In the genomic region with DNA sequence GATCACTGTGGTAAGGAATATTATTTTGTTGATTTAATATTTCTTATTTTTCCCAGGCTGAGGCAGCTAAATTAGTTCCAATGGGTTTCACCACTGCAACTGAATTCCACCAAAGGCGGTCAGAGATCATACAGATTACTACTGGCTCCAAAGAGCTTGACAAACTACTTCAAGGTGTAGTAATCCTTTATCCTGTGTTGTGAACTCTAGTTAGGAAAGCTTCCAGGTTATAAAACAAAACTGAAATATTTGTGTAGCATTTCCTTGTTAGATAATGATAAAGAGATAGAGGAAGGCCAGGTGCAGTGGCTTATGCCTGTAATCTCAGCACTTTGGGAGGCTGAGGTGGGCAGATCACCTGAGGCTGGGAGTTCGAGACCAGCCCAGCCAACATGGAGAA, we compare ENCODE assay signal across 32 cellular contexts. TPM values are rescaled to one million over a fixed set of nuclear protein-coding genes. Genes with fewer than 3 reads are reported as not detected.
"Had no signal": no experiment of that assay in that cellular context is flagged by ENCODE, and none has a peak within 500 bp of the region (broad histone marks: within the 10 kb centered on the region; RNA-seq: fewer than 3 reads in every experiment).

No MANE protein-coding gene starts in this region.

- H3K27ac ChIP-seq: RWPE1, SJCRH30, SK-N-MC had no signal

- DNase-seq: activated CD4-positive, alpha-beta T cell treated with anti-CD3 and anti-CD28 coated beads for 36 hours; activated CD4-positive, alpha-beta T cell treated with anti-CD3 and anti-CD28 coated beads, Interleukin-2, amount 10 ng/mL, durations not matched to agents 7 days and 5 days; activated CD4-positive, alpha-beta T cell treated with anti-CD3 and anti-CD28 coated beads, Interleukin-2, amount 50 U/mL, for 48 hours; activated CD8-positive, alpha-beta T cell treated with anti-CD3 and anti-CD28 coated beads, Interleukin-2, amount 10 ng/mL, durations not matched to agents 7 days and 5 days; activated gamma-delta T cell treated with Interleukin-2 at 50 U/mL for 16 hours; activated naive CD4-positive, alpha-beta T cell treated with anti-CD3 and anti-CD28 coated beads for 36 hours; activated T-cell treated with anti-CD3 and anti-CD28 coated beads, Interleukin-2, amount 50 U/mL, for 24 hours; anterior cingulate cortex; central memory CD4-positive, alpha-beta T cell; Kasumi-1; KG1; MM.1S; MV-4-11; NCI-H1092; NCI-H1436 treated with DMSO at 0.1 percent for 48 hours; NCI-H1694 treated with DMSO at 0.1 percent for 48 hours; NCI-H2029; NCI-H345; NCI-H526; NCI-H748 treated with DMSO at 0.1 percent for 48 hours; NK-92 treated with Interleukin-12 subunit alpha and Interleukin-12 subunit beta, amount 100 ng/mL, for 24 hours; PC-3; SJCRH30; T1000 had no signal

- H3K4me1 ChIP-seq: SJCRH30 had no signal

- H3K27me3 ChIP-seq: SJCRH30 had no signal

- ATAC-seq: activated CD4-positive, alpha-beta T cell treated with anti-CD3 and anti-CD28 coated beads for 36 hours; activated CD4-positive, CD25-positive, alpha-beta regulatory T cell treated with anti-CD3 and anti-CD28 coated beads, Interleukin-2, amount 50 U/mL, for 24 hours; activated CD8-positive, alpha-beta T cell treated with anti-CD3 and anti-CD28 coated beads, Interleukin-2, amount 10 ng/mL, durations not matched to agents 7 days and 5 days; activated naive CD4-positive, alpha-beta T cell treated with anti-CD3 and anti-CD28 coated beads, Interleukin-2, amount 50 U/mL, for 72 hours; Right ventricle myocardium inferior; WTC11 had no signal

- FAIRE-seq: RCC 7860, TTC549 had no signal

- H3K9me3 ChIP-seq: SJCRH30 had no signal

- H3K4me3 ChIP-seq: SJCRH30, SK-N-MC had no signal

RNA-seq across cellular contexts. Expression of gene GCHFR, which starts 57.7 kb away (rescaled TPM):
- total RNA-seq: SJCRH30 had no signal
